In genomic region chr11:16993495-16993894, GRCh38 we compare ENCODE assay signal across 19 cellular contexts. TPM values are rescaled to one million over a fixed set of nuclear protein-coding genes. Genes with fewer than 3 reads are reported as not detected.
DNase-seq lines count a peak whose midpoint lies in the region; ATAC-seq and TF ChIP-seq lines count a peak whose summit lies in the region.
"Had no signal": no experiment of that assay in that cellular context is flagged by ENCODE, and none has a peak within 500 bp of the region (broad histone marks: within the 10 kb centered on the region; RNA-seq: fewer than 3 reads in every experiment).

No MANE protein-coding gene starts in this region.

- no peak overlapping the region for H3K4me3 Mint-ChIP-seq in type B pancreatic cell

- no peak for TF ChIP-seq CTCF in type B pancreatic cell (conservative IDR thresholded peaks at IDR 0.05)

- no peaks in the 10 kb centered on the region for H3K9me3 Mint-ChIP-seq in type B pancreatic cell

- H3K27ac Mint-ChIP-seq in type B pancreatic cell = peak overlapping the region; percentile 36

- H3K27me3 Mint-ChIP-seq in type B pancreatic cell = no peaks in the 10 kb centered on the region

- DNase-seq in Right ventricle myocardium superior (no peak), left cardiac atrium (no peak), NCI-H2029 (lab: John Stamatoyannopoulos, UW) (peak; percentile 56), kidney tubule cell (ENCODE audit: low spot score) (peak; percentile 92), type B pancreatic cell (ENCODE audit: extremely low spot score, unreplicated experiment) (no peak), NCI-H510A treated with DMSO at 0.1 percent for 48 hours (lab: John Stamatoyannopoulos, UW) (no peak), nucleus accumbens (lab: John Stamatoyannopoulos, UW) (no peak), ecto neural progenitor cell (ENCODE audit: low spot score) (no peak)
- DNase-seq: activated CD4-positive, alpha-beta T cell treated with anti-CD3 and anti-CD28 coated beads, Interleukin-2, amount 50 U/mL, for 1 hour; activated CD8-positive, alpha-beta memory T cell treated with anti-CD3 and anti-CD28 coated beads, Interleukin-2, amount 50 U/mL, for 48 hours; activated effector memory CD4-positive, alpha-beta T cell treated with Interleukin-2 at 50 U/mL for 16 hours; gastrocnemius medialis; GF-D8; NCI-H187 treated with DMSO at 0.1 percent for 48 hours; ovary; SHP77 treated with DMSO at 0.1 percent for 48 hours; stimulated activated CD4-positive, alpha-beta T cell treated with anti-CD3 and anti-CD28 coated beads, Interleukin-2, amount 100 ng/mL, for 24 hours; stimulated activated naive CD4-positive, alpha-beta T cell treated with Interleukin-2 at 50 U/mL for 16 hours; trophoblast cell had no signal

- intact Hi-C loops in Right ventricle myocardium superior (cut with DNase I) = no loop called here
- intact Hi-C loops in left cardiac atrium (cut with DNase I) = no loop called here

- peaks cover 10% of the 10 kb centered on the region for H3K36me3 Mint-ChIP-seq in type B pancreatic cell

- H3K4me1 Mint-ChIP-seq in type B pancreatic cell (ENCODE audit: unreplicated experiment) = peaks cover 15% of the 10 kb centered on the region

- ATAC-seq in Right ventricle myocardium superior (ENCODE audit: poor library complexity) (peak; percentile 37), left cardiac atrium (no peak)
- ATAC-seq: gastrocnemius medialis had no signal

RNA-seq across cellular contexts. Expression of gene PLEKHA7, which starts 20.7 kb away (rescaled TPM):
- total RNA-seq in Right ventricle myocardium superior (16.2 TPM), left cardiac atrium (10 to 100 TPM; 23.6 to 31.1 TPM), type B pancreatic cell (ENCODE audit: low replicate concordance) (64.7 and 177 TPM in 2 replicates)

Comparison
In these comparisons a context has a peak if more than half of its experiments do, and no peak if none do; other contexts are left out.
1. DNase-seq: peak in NCI-H2029 (single experiment) and kidney tubule cell (single experiment); none in Right ventricle myocardium superior (single experiment), left cardiac atrium (single experiment), type B pancreatic cell (single experiment), NCI-H510A treated with DMSO at 0.1 percent for 48 hours (single experiment), nucleus accumbens (0 of 56) and ecto neural progenitor cell (single experiment).